11 cellular contexts compared by ENCODE assay signal in the genomic region with DNA sequence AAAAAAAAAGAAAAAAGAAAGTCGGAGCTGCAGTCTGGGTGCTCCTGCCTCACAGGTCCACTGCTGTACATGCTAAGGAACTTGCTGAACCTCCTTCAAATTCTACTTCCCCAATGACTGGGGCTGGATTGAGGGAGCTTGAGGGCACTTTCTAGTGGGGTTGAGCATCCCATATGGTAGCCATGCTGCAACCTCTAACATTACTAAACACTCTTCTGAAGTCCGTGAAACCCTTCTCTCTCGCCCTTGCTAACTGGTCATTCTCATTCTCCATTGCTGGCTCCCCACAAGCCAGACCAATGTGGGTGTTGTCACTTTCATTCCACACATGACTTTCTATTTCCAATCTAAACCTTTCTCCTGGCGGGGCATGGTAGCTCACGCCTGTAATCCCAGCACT. TPM values are rescaled to one million over a fixed set of nuclear protein-coding genes. Genes with fewer than 3 reads are reported as not detected.
DNase-seq lines count a peak whose midpoint lies in the region; ATAC-seq and TF ChIP-seq lines count a peak whose summit lies in the region.
"Had no signal": no experiment of that assay in that cellular context is flagged by ENCODE, and none has a peak within 500 bp of the region (broad histone marks: within the 10 kb centered on the region; RNA-seq: fewer than 3 reads in every experiment).

No MANE protein-coding gene starts in this region.

- TF ChIP-seq POLR2A in esophagus muscularis mucosa (IDR thresholded peaks at IDR 0.05; ENCODE audit: low read depth) = no peak

- intact Hi-C loops in esophagus muscularis mucosa (cut with DNase I) = loop anchor here (5.0 kb wide), 2 partner anchors 34 to 484 kb away; a partner anchor contains a TSS

- TF ChIP-seq CTCF in esophagus muscularis mucosa (IDR thresholded peaks at IDR 0.05) = no peak

- no peak overlapping the region for H3K27ac Mint-ChIP-seq in activated T-cell treated with anti-CD3 and anti-CD28 coated beads, Interleukin-2, amount 50 U/mL, for 72 hours
- H3K27ac Mint-ChIP-seq in stimulated activated effector memory CD8-positive, alpha-beta T cell treated with anti-CD3 and anti-CD28 coated beads, Interleukin-12 subunit alpha, Interleukin-12 subunit beta, amount 100 ng/mL, for 72 hours = peak overlapping the region; percentile 100

- H3K4me3 Mint-ChIP-seq in activated T-cell treated with anti-CD3 and anti-CD28 coated beads, Interleukin-2, amount 50 U/mL, for 72 hours = peak overlapping the region; percentile 95 to 100
- peak overlapping the region; percentile 100 for H3K4me3 Mint-ChIP-seq in stimulated activated effector memory CD8-positive, alpha-beta T cell treated with anti-CD3 and anti-CD28 coated beads, Interleukin-12 subunit alpha, Interleukin-12 subunit beta, amount 100 ng/mL, for 72 hours

- peaks cover 3 to 13% of the 10 kb centered on the region in 2 donors for H3K36me3 Mint-ChIP-seq in activated T-cell treated with anti-CD3 and anti-CD28 coated beads, Interleukin-2, amount 50 U/mL, for 72 hours (ENCODE audit: insufficient read depth in 2 of 2)
- peaks cover 59% of the 10 kb centered on the region for H3K36me3 Mint-ChIP-seq in stimulated activated effector memory CD8-positive, alpha-beta T cell treated with anti-CD3 and anti-CD28 coated beads, Interleukin-12 subunit alpha, Interleukin-12 subunit beta, amount 100 ng/mL, for 72 hours

- WGBS in esophagus muscularis mucosa = 87% methylated on average over 5 of the region's 5 CpGs

- ATAC-seq in activated T-cell treated with anti-CD3 and anti-CD28 coated beads, Interleukin-2, amount 50 U/mL, for 72 hours (replicated peaks in 1 of 2) = no peak
- no peak for ATAC-seq in stimulated activated effector memory CD8-positive, alpha-beta T cell treated with anti-CD3 and anti-CD28 coated beads, Interleukin-12 subunit alpha, Interleukin-12 subunit beta, amount 100 ng/mL, for 72 hours

- peaks cover 17% of the 10 kb centered on the region for H3K27me3 Mint-ChIP-seq in activated T-cell treated with anti-CD3 and anti-CD28 coated beads, Interleukin-2, amount 50 U/mL, for 72 hours (ENCODE audit: low read depth)

- H3K27me3 ChIP-seq in SJSA1 (replicated peaks) (peaks cover 16% of the 10 kb centered on the region), esophagus muscularis mucosa (peaks cover 0 to 6% (median 0%) of the 10 kb centered on the region in 4 donors)

- no peak for TF ChIP-seq EP300 in esophagus muscularis mucosa (IDR thresholded peaks at IDR 0.05)

- H3K4me3 ChIP-seq in SJSA1 (peak overlapping the region; percentile 57; the same call in 1 of the 2 replicates), esophagus muscularis mucosa (peak overlapping the region in 3 of 4 donors; percentile 78 to 89 (median 81))

- peaks cover 5% of the 10 kb centered on the region for H3K4me1 ChIP-seq in SJSA1 (replicated peaks)
- H3K4me1 ChIP-seq in esophagus muscularis mucosa = peaks cover 7 to 20% (median 17%) of the 10 kb centered on the region in 4 donors

- H3K27ac ChIP-seq in SJSA1 (no peak overlapping the region), esophagus muscularis mucosa (replicated peaks in 1 of 4) (no peak overlapping the region)

- no peaks in the 10 kb centered on the region for H3K9me3 Mint-ChIP-seq in activated T-cell treated with anti-CD3 and anti-CD28 coated beads, Interleukin-2, amount 50 U/mL, for 72 hours
- H3K9me3 Mint-ChIP-seq in stimulated activated effector memory CD8-positive, alpha-beta T cell treated with anti-CD3 and anti-CD28 coated beads, Interleukin-12 subunit alpha, Interleukin-12 subunit beta, amount 100 ng/mL, for 72 hours = no peaks in the 10 kb centered on the region

- H3K4me1 Mint-ChIP-seq in activated T-cell treated with anti-CD3 and anti-CD28 coated beads, Interleukin-2, amount 50 U/mL, for 72 hours (ENCODE audit: low read depth) = peaks cover 18% of the 10 kb centered on the region
- peaks cover 19% of the 10 kb centered on the region for H3K4me1 Mint-ChIP-seq in stimulated activated effector memory CD8-positive, alpha-beta T cell treated with anti-CD3 and anti-CD28 coated beads, Interleukin-12 subunit alpha, Interleukin-12 subunit beta, amount 100 ng/mL, for 72 hours

- H3K9me3 ChIP-seq in SJSA1 (replicated peaks) = no peaks in the 10 kb centered on the region
- H3K9me3 ChIP-seq in esophagus muscularis mucosa = no peaks in the 10 kb centered on the region

- H3K36me3 ChIP-seq in SJSA1 (peaks cover 46% of the 10 kb centered on the region), esophagus muscularis mucosa (peaks cover 43 to 46% (median 45%) of the 10 kb centered on the region in 4 donors)

- no peak for DNase-seq in activated T-cell treated with anti-CD3 and anti-CD28 coated beads, Interleukin-2, amount 50 U/mL, for 72 hours
- no peak for DNase-seq in activated T-cell treated with anti-CD3 and anti-CD28 coated beads, Interleukin-2, amount 50 U/mL, for 48 hours
- no peak for DNase-seq in SJSA1 (ENCODE audit: low read depth in 1 of 2, low spot score in 2 of 2)
- DNase-seq in esophagus muscularis mucosa (ENCODE audit: extremely low spot score) = no peak
- DNase-seq in stimulated activated effector memory CD8-positive, alpha-beta T cell treated with anti-CD3 and anti-CD28 coated beads, Interleukin-12 subunit alpha, Interleukin-12 subunit beta, amount 100 ng/mL, for 72 hours (ENCODE audit: low spot score in 2 of 2) = no peak
- no peak for DNase-seq in ureter (ENCODE audit: low spot score)
- no peak for DNase-seq in epidermal melanocyte (ENCODE audit: insufficient read length, low spot score)
- no peak for DNase-seq in amygdala (lab: John Stamatoyannopoulos, UW)
- DNase-seq: AML-193, SW 1271 had no signal

RNA-seq across cellular contexts. Expression of a gene that starts 1.2 kb away (rescaled TPM):
- total RNA-seq in activated T-cell treated with anti-CD3 and anti-CD28 coated beads, Interleukin-2, amount 50 U/mL, for 72 hours = 10 to 100 TPM; 16.0 to 19.7 TPM
- total RNA-seq in SJSA1 (2014; rRNA removed; shearing (Covaris generic)) = 7.6 and 21.2 TPM in 2 replicates
- total RNA-seq in esophagus muscularis mucosa = 10 to 100 TPM; 11.2 to 21.9 (median 19.9) TPM
- total RNA-seq in ureter = 14.6 TPM

RNA-seq across cellular contexts. Expression of a gene that starts 6.9 kb away (rescaled TPM):
- not detected for total RNA-seq in activated T-cell treated with anti-CD3 and anti-CD28 coated beads, Interleukin-2, amount 50 U/mL, for 72 hours
- total RNA-seq in SJSA1 (2014; rRNA removed; shearing (Covaris generic)) = not detected in 2 replicates
- total RNA-seq in esophagus muscularis mucosa (not detected), ureter (not detected)
- total RNA-seq: H4 had no signal

RNA-seq across cellular contexts. Expression of a gene that starts 12.1 kb away (rescaled TPM):
- total RNA-seq in activated T-cell treated with anti-CD3 and anti-CD28 coated beads, Interleukin-2, amount 50 U/mL, for 72 hours = not detected
- not detected in 2 replicates for total RNA-seq in SJSA1 (2014; rRNA removed; shearing (Covaris generic))
- total RNA-seq in esophagus muscularis mucosa = not detected
- not detected for total RNA-seq in ureter
- total RNA-seq: H4 had no signal

RNA-seq across cellular contexts. Expression of a gene that starts 21.0 kb away (rescaled TPM):
- 10 to 100 TPM; 24.4 to 28.5 TPM for total RNA-seq in activated T-cell treated with anti-CD3 and anti-CD28 coated beads, Interleukin-2, amount 50 U/mL, for 72 hours
- 51.1 and 62.2 TPM in 2 replicates for total RNA-seq in SJSA1 (2014; rRNA removed; shearing (Covaris generic))
- total RNA-seq in esophagus muscularis mucosa (10 to 100 TPM; 45.7 to 79.6 (median 65.4) TPM), ureter (68.7 TPM)

RNA-seq across cellular contexts. Expression of a gene that starts 35.3 kb away (rescaled TPM):
- total RNA-seq in activated T-cell treated with anti-CD3 and anti-CD28 coated beads, Interleukin-2, amount 50 U/mL, for 72 hours = 10 to 100 TPM; 34.3 TPM
- 118 and 132 TPM in 2 replicates for total RNA-seq in SJSA1 (2014; rRNA removed; shearing (Covaris generic))
- total RNA-seq in esophagus muscularis mucosa (10 to 100 TPM; 57.3 to 88.9 (median 71.8) TPM), ureter (69.9 TPM)
